ENCODE assay signal across 1 cellular context in genomic region chr17:68292689-68293040, GRCh38.
TF ChIP-seq lines count a peak whose summit lies in the region.

No MANE protein-coding gene starts in this region.

TF ChIP-seq in HepG2, 621 proteins besides CTCF, POLR2A, EP300 and RAD21 (continues in another document):
- TF ChIP-seq TOPORS (CRISPR knock-in tag; IDR thresholded peaks at IDR 0.05) (0 out of 2 replicates have a peak, but pooled peaks have one; percentile 51), ZNF691 (CRISPR knock-in tag; IDR thresholded peaks at IDR 0.05; ENCODE audit: borderline replicate concordance, low read depth) (no peak), SPEN (CRISPR knock-in tag; IDR thresholded peaks at IDR 0.05; ENCODE audit: low read depth) (no peak), CBFB (CRISPR knock-in tag; IDR thresholded peaks at IDR 0.05) (no peak), SAP130 (CRISPR knock-in tag; IDR thresholded peaks at IDR 0.05; ENCODE audit: low read depth) (no peak), ZNF629 (CRISPR knock-in tag; conservative IDR thresholded peaks at IDR 0.05) (peak; percentile 62), FLYWCH1 (CRISPR knock-in tag; IDR thresholded peaks at IDR 0.05) (no peak), SMYD3 (CRISPR knock-in tag; IDR thresholded peaks at IDR 0.05) (peak; percentile 44; the same call in 1 of the 2 replicates), RXRA (CRISPR knock-in tag; IDR thresholded peaks at IDR 0.05) (no peak), SKI (IDR thresholded peaks at IDR 0.05; ENCODE audit: partially characterized antibody) (no peak), FUBP1 (CRISPR knock-in tag; IDR thresholded peaks at IDR 0.05; ENCODE audit: borderline replicate concordance) (no peak), HOXA9 (CRISPR knock-in tag; IDR thresholded peaks at IDR 0.05; ENCODE audit: borderline replicate concordance) (no peak), CBX5 (CRISPR knock-in tag; IDR thresholded peaks at IDR 0.05; ENCODE audit: borderline replicate concordance) (no peak), HIVEP1 (CRISPR knock-in tag; IDR thresholded peaks at IDR 0.05) (no peak), HOXA3 (CRISPR knock-in tag; IDR thresholded peaks at IDR 0.05) (0 out of 2 replicates have a peak, but pooled peaks have one; percentile 0), NKX3-1 (CRISPR knock-in tag; IDR thresholded peaks at IDR 0.05) (peak; percentile 28; the same call in 1 of the 2 replicates), TFE3 (CRISPR knock-in tag; IDR thresholded peaks at IDR 0.05) (no peak), FOXA3 (CRISPR knock-in tag; IDR thresholded peaks at IDR 0.05) (no peak), CREB3 (CRISPR knock-in tag; IDR thresholded peaks at IDR 0.05) (0 out of 2 replicates have a peak, but pooled peaks have one; percentile 50), TARDBP (CRISPR knock-in tag; IDR thresholded peaks at IDR 0.05) (0 out of 2 replicates have a peak, but pooled peaks have one; percentile 19), ZNF777 (CRISPR knock-in tag; IDR thresholded peaks at IDR 0.05) (no peak), NPAS2 (CRISPR knock-in tag; IDR thresholded peaks at IDR 0.05; ENCODE audit: borderline replicate concordance) (no peak), ZNF367 (CRISPR knock-in tag; IDR thresholded peaks at IDR 0.05; ENCODE audit: borderline replicate concordance) (peak; percentile 34; the same call in 1 of the 2 replicates), ZNF496 (CRISPR knock-in tag; IDR thresholded peaks at IDR 0.05; ENCODE audit: insufficient replicate concordance) (no peak), ELF3 (CRISPR knock-in tag; IDR thresholded peaks at IDR 0.05) (no peak), MAZ (IDR thresholded peaks at IDR 0.05; ENCODE audit: borderline replicate concordance, low read depth, low read length) (no peak), MAZ (CRISPR knock-in tag; IDR thresholded peaks at IDR 0.05; ENCODE audit: low read depth) (no peak), EEA1 (CRISPR knock-in tag; IDR thresholded peaks at IDR 0.05; ENCODE audit: borderline replicate concordance) (peak; percentile 11; the same call in 1 of the 2 replicates), AGO1 (IDR thresholded peaks at IDR 0.05; ENCODE audit: low read depth, low read length, poor library complexity, severe bottlenecking) (no peak), MLXIP (CRISPR knock-in tag; IDR thresholded peaks at IDR 0.05; ENCODE audit: borderline replicate concordance) (no peak), DPF2 (CRISPR knock-in tag; IDR thresholded peaks at IDR 0.05; ENCODE audit: borderline replicate concordance, low read depth) (no peak), ZNF710 (CRISPR knock-in tag; IDR thresholded peaks at IDR 0.05; ENCODE audit: borderline replicate concordance) (no peak), ZNF605 (CRISPR knock-in tag; IDR thresholded peaks at IDR 0.05) (peak; percentile 14; the same call in 1 of the 2 replicates), ZNF446 (CRISPR knock-in tag; IDR thresholded peaks at IDR 0.05) (0 out of 2 replicates have a peak, but pooled peaks have one; percentile 41), ZNF10 (CRISPR knock-in tag; IDR thresholded peaks at IDR 0.05; ENCODE audit: borderline replicate concordance, low read depth) (no peak), ZBTB26 (CRISPR knock-in tag; IDR thresholded peaks at IDR 0.05; ENCODE audit: borderline replicate concordance) (no peak), ETV5 (CRISPR knock-in tag; IDR thresholded peaks at IDR 0.05; ENCODE audit: borderline replicate concordance) (no peak), KLF6 (CRISPR knock-in tag; IDR thresholded peaks at IDR 0.05) (no peak), CEBPG (CRISPR knock-in tag; IDR thresholded peaks at IDR 0.05) (no peak)
- TF ChIP-seq, protein P1, sequence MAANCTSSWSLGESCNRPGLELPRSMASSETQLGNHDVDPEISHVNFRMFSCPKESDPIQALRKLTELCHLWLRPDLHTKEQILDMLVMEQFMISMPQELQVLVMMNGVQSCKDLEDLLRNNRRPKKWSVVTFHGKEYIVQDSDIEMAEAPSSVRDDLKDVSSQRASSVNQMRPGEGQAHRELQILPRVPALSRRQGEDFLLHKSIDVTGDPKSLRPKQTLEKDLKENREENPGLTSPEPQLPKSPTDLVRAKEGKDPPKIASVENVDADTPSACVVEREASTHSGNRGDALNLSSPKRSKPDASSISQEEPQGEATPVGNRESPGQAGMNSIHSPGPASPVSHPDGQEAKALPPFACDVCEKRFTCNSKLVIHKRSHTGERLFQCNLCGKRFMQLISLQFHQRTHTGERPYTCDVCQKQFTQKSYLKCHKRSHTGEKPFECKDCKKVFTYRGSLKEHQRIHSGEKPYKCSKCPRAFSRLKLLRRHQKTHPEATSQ (CRISPR knock-in tag; IDR thresholded peaks at IDR 0.05; ENCODE audit: borderline replicate concordance), result no peak
- TF ChIP-seq, protein P2, sequence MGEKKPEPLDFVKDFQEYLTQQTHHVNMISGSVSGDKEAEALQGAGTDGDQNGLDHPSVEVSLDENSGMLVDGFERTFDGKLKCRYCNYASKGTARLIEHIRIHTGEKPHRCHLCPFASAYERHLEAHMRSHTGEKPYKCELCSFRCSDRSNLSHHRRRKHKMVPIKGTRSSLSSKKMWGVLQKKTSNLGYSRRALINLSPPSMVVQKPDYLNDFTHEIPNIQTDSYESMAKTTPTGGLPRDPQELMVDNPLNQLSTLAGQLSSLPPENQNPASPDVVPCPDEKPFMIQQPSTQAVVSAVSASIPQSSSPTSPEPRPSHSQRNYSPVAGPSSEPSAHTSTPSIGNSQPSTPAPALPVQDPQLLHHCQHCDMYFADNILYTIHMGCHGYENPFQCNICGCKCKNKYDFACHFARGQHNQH (CRISPR knock-in tag; IDR thresholded peaks at IDR 0.05), result peak; percentile 21; the same call in 1 of the 2 replicates
- TF ChIP-seq, protein P3, sequence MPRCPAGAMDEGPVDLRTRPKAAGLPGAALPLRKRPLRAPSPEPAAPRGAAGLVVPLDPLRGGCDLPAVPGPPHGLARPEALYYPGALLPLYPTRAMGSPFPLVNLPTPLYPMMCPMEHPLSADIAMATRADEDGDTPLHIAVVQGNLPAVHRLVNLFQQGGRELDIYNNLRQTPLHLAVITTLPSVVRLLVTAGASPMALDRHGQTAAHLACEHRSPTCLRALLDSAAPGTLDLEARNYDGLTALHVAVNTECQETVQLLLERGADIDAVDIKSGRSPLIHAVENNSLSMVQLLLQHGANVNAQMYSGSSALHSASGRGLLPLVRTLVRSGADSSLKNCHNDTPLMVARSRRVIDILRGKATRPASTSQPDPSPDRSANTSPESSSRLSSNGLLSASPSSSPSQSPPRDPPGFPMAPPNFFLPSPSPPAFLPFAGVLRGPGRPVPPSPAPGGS (CRISPR knock-in tag; IDR thresholded peaks at IDR 0.05), result no peak
